Comparison of ENCODE assay signal across 1 cellular context in the genomic region with DNA sequence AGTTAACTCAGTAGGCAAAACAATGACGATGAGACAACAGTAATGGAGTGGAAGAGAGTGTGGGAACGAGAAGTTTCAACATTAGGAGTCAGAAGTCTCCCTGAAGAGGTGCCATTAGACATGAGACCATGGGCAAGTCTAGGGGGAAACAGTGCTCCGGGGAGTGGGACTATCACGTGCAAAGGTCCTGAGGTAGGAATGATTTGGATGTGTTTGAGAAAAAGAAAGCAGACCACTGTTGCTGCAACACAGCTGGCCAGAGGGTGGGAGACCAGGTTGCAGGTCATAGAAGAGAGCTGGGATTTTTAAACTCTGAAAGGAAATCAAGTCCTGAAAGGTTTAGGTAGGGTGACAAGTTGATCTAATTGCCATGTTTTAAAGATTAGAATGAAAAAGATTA.
TF ChIP-seq lines count a peak whose summit lies in the region.

No MANE protein-coding gene starts in this region.

TF ChIP-seq in GM23338, 12 proteins besides CTCF, POLR2A, EP300 and RAD21 (continued from another document):
- TF ChIP-seq ZNF462 (CRISPR knock-in tag; IDR thresholded peaks at IDR 0.05) (no peak), CREB1 (CRISPR knock-in tag; IDR thresholded peaks at IDR 0.05; ENCODE audit: low read depth) (no peak), EZH2 (IDR thresholded peaks at IDR 0.05; ENCODE audit: low read depth, unreplicated experiment) (no peak), ZNF331 (CRISPR knock-in tag; IDR thresholded peaks at IDR 0.05; ENCODE audit: low read depth) (no peak), ETS1 (IDR thresholded peaks at IDR 0.05) (no peak), NANOG (IDR thresholded peaks at IDR 0.05; ENCODE audit: borderline replicate concordance) (no peak)
